Comparison of ENCODE assay signal across 26 cellular contexts in genomic region chr6:1237636-1238035, GRCh38.
"Had no signal": no experiment of that assay in that cellular context is flagged by ENCODE, and none has a peak within 500 bp of the region (broad histone marks: within the 10 kb centered on the region; RNA-seq: fewer than 3 reads in every experiment).

No MANE protein-coding gene starts in this region.

- H3K4me3 ChIP-seq: colonic mucosa, coronary artery, dorsolateral prefrontal cortex, esophagus squamous epithelium, gastrocnemius medialis, gastroesophageal sphincter, heart left ventricle, heart right ventricle had no signal

- H3K27me3 ChIP-seq: colonic mucosa, foreskin keratinocyte, gastrocnemius medialis had no signal

- ATAC-seq: effector memory CD8-positive, alpha-beta T cell; esophagus mucosa; foreskin keratinocyte; gastrocnemius medialis; gastroesophageal sphincter; heart right ventricle had no signal

- DNase-seq: colonic mucosa; cortex of kidney; dermis blood vessel endothelial cell; dorsolateral prefrontal cortex; effector CD4-positive, alpha-beta T cell; effector CD8-positive, alpha-beta T cell; effector memory CD4-positive, alpha-beta T cell; effector memory CD8-positive, alpha-beta T cell; endodermal cell; erythroblast; esophagus squamous epithelium; foreskin fibroblast; foreskin keratinocyte; foreskin melanocyte; gastrocnemius medialis; heart left ventricle; heart right ventricle had no signal

- FAIRE-seq: colon, endometrium, endothelial cell of umbilical vein, frontal cortex had no signal

- H3K36me3 ChIP-seq: colonic mucosa, esophagus squamous epithelium, gastrocnemius medialis, gastroesophageal sphincter, heart left ventricle, heart right ventricle had no signal

- H3K4me1 ChIP-seq: colonic mucosa, gastrocnemius medialis, heart left ventricle had no signal

- H3K27ac Mint-ChIP-seq: dendritic cell treated with granulocyte-macrophage colony-stimulating factor and Interleukin-4, amounts not matched to agents 40 ng/mL and 50 ng/mL, for 4 days; effector memory CD8-positive, alpha-beta T cell; endodermal cell had no signal

- H3K9me3 Mint-ChIP-seq: dendritic cell treated with granulocyte-macrophage colony-stimulating factor and Interleukin-4, amounts not matched to agents 40 ng/mL and 50 ng/mL, for 4 days; effector memory CD8-positive, alpha-beta T cell; endodermal cell had no signal

- H3K4me3 Mint-ChIP-seq: dendritic cell treated with granulocyte-macrophage colony-stimulating factor and Interleukin-4, amounts not matched to agents 40 ng/mL and 50 ng/mL, for 4 days; effector memory CD8-positive, alpha-beta T cell; endodermal cell had no signal

- H3K9me3 ChIP-seq: colonic mucosa, esophagus squamous epithelium, gastrocnemius medialis, gastroesophageal sphincter, heart left ventricle, heart right ventricle had no signal

- H3K27ac ChIP-seq: colonic mucosa, coronary artery, dorsolateral prefrontal cortex, epithelial cell of prostate, esophagus squamous epithelium, foreskin keratinocyte, gastrocnemius medialis, gastroesophageal sphincter, heart left ventricle, heart right ventricle had no signal
